28 cellular contexts compared by ENCODE assay signal in genomic region chr2:97781981-97782380, GRCh38.
DNase-seq lines count a peak whose midpoint lies in the region; ATAC-seq and FAIRE-seq lines count a peak whose summit lies in the region.
"Had no signal": no experiment of that assay in that cellular context is flagged by ENCODE, and none has a peak within 500 bp of the region (broad histone marks: within the 10 kb centered on the region; RNA-seq: fewer than 3 reads in every experiment).

No MANE protein-coding gene starts in this region.

- ATAC-seq in esophagus mucosa = peak; percentile 48
- no peak for ATAC-seq in HG02973 (IDR thresholded peaks at IDR 0.05; ENCODE audit: unreplicated experiment)
- ATAC-seq: naive thymus-derived CD8-positive, alpha-beta T cell; stimulated activated effector memory CD8-positive, alpha-beta T cell treated with anti-CD3 and anti-CD28 coated beads, Interleukin-12 subunit alpha, Interleukin-12 subunit beta, amount 100 ng/mL, for 72 hours; T-helper 17 cell had no signal

- no peak overlapping the region for H3K4me3 ChIP-seq in small intestine (ENCODE audit: low read depth in 1 of 2, low read length in 2 of 2)
- H3K4me3 ChIP-seq: BLaER1 treated with 17β-estradiol and CSF1 and Interleukin-3, amounts not matched to agents 10 nM and 100 nM; pancreas; PC-9; SJSA1; vagina had no signal

- peak; percentile 39 for DNase-seq in activated CD4-positive, alpha-beta T cell treated with anti-CD3 and anti-CD28 coated beads, Interleukin-2, amount 10 ng/mL, durations not matched to agents 24 days and 14 days
- DNase-seq in activated CD4-positive, alpha-beta T cell treated with anti-CD3 and anti-CD28 coated beads for 1 hour = no peak
- peak; percentile 31 for DNase-seq in NCI-H345 treated with DMSO at 0.1 percent for 48 hours (lab: John Stamatoyannopoulos, UW; ENCODE audit: unreplicated experiment)
- DNase-seq in small intestine = peak; percentile 61
- no peak for DNase-seq in NCI-H1694 treated with DMSO at 0.1 percent for 48 hours (lab: John Stamatoyannopoulos, UW)
- no peak for DNase-seq in OCI-M1 (lab: John Stamatoyannopoulos, UW)
- DNase-seq: ACHN; activated CD4-positive, alpha-beta memory T cell treated with anti-CD3 and anti-CD28 coated beads for 36 hours; activated effector memory CD4-positive, alpha-beta T cell treated with anti-CD3 and anti-CD28 coated beads, Interleukin-2, amount 50 U/mL, for 16 hours; dermis blood vessel endothelial cell; foreskin fibroblast; GF-D8; hypothalamus; kidney; naive thymus-derived CD8-positive, alpha-beta T cell; NCI-H1436; pancreas; PC-9; T-helper 17 cell; WERI-Rb-1 had no signal

- H3K4me3 Mint-ChIP-seq in activated CD4-positive, alpha-beta T cell treated with anti-CD3 and anti-CD28 coated beads, Interleukin-2, amount 10 ng/mL, durations not matched to agents 24 days and 14 days = no peak overlapping the region
- H3K4me3 Mint-ChIP-seq: activated CD4-positive, alpha-beta memory T cell treated with anti-CD3 and anti-CD28 coated beads for 36 hours; memory B cell; naive thymus-derived CD8-positive, alpha-beta T cell; stimulated activated effector memory CD8-positive, alpha-beta T cell treated with anti-CD3 and anti-CD28 coated beads, Interleukin-12 subunit alpha, Interleukin-12 subunit beta, amount 100 ng/mL, for 72 hours; T-helper 17 cell had no signal

- H3K27ac Mint-ChIP-seq in activated CD4-positive, alpha-beta T cell treated with anti-CD3 and anti-CD28 coated beads, Interleukin-2, amount 10 ng/mL, durations not matched to agents 24 days and 14 days = no peak overlapping the region
- H3K27ac Mint-ChIP-seq: activated CD4-positive, alpha-beta memory T cell treated with anti-CD3 and anti-CD28 coated beads for 36 hours; memory B cell; stimulated activated effector memory CD8-positive, alpha-beta T cell treated with anti-CD3 and anti-CD28 coated beads, Interleukin-12 subunit alpha, Interleukin-12 subunit beta, amount 100 ng/mL, for 72 hours; T-helper 17 cell had no signal

- no peaks in the 10 kb centered on the region for H3K4me1 Mint-ChIP-seq in activated CD4-positive, alpha-beta T cell treated with anti-CD3 and anti-CD28 coated beads, Interleukin-2, amount 10 ng/mL, durations not matched to agents 24 days and 14 days
- H3K4me1 Mint-ChIP-seq: stimulated activated effector memory CD8-positive, alpha-beta T cell treated with anti-CD3 and anti-CD28 coated beads, Interleukin-12 subunit alpha, Interleukin-12 subunit beta, amount 100 ng/mL, for 72 hours had no signal

- H3K9me3 ChIP-seq in small intestine (ENCODE audit: control insufficient read depth, low read depth) = no peaks in the 10 kb centered on the region
- H3K9me3 ChIP-seq: pancreas, SJSA1, vagina had no signal

- H3K36me3 ChIP-seq in small intestine (ENCODE audit: control insufficient read depth in 2 of 2, insufficient read depth in 2 of 2, low read length in 2 of 2) = peaks cover under 1 to 5% of the 10 kb centered on the region in 2 donors
- H3K36me3 ChIP-seq: pancreas, WERI-Rb-1 had no signal

- WGBS in small intestine, 3 donors = 79 to 86% (median 83%) methylated on average over 4 of the region's 4 CpGs

- peaks cover 18% of the 10 kb centered on the region for H3K36me3 Mint-ChIP-seq in activated CD4-positive, alpha-beta T cell treated with anti-CD3 and anti-CD28 coated beads, Interleukin-2, amount 10 ng/mL, durations not matched to agents 24 days and 14 days (ENCODE audit: low read depth)

- H3K27me3 ChIP-seq in small intestine (ENCODE audit: control insufficient read depth in 2 of 2, insufficient read depth in 2 of 2, low read length in 2 of 2) = no peaks in the 10 kb centered on the region
- H3K27me3 ChIP-seq: BLaER1 treated with 17β-estradiol and CSF1 and Interleukin-3, amounts not matched to agents 10 nM and 100 nM; pancreas; SJSA1; vagina had no signal

- FAIRE-seq in small intestine (lab: Jason Lieb, UNC) = no peak
- FAIRE-seq: bronchial epithelial cell, kidney, pancreas had no signal

- H3K9me3 Mint-ChIP-seq in activated CD4-positive, alpha-beta T cell treated with anti-CD3 and anti-CD28 coated beads, Interleukin-2, amount 10 ng/mL, durations not matched to agents 24 days and 14 days = peaks cover under 1% of the 10 kb centered on the region
- H3K9me3 Mint-ChIP-seq: activated CD4-positive, alpha-beta memory T cell treated with anti-CD3 and anti-CD28 coated beads for 36 hours; memory B cell; naive thymus-derived CD8-positive, alpha-beta T cell; stimulated activated effector memory CD8-positive, alpha-beta T cell treated with anti-CD3 and anti-CD28 coated beads, Interleukin-12 subunit alpha, Interleukin-12 subunit beta, amount 100 ng/mL, for 72 hours had no signal

- intact Hi-C loops in activated CD4-positive, alpha-beta T cell treated with anti-CD3 and anti-CD28 coated beads, Interleukin-2, amount 10 ng/mL, durations not matched to agents 24 days and 14 days (cut with micrococcal nuclease) = no loop called here

- no peaks in the 10 kb centered on the region for H3K4me1 ChIP-seq in small intestine (ENCODE audit: control insufficient read depth in 2 of 2, insufficient read depth in 1 of 2, low read depth in 1 of 2, low read length in 1 of 2)
- H3K4me1 ChIP-seq: pancreas, SJSA1, vagina had no signal

- peak overlapping the region in 1 of 2 donors; percentile 28 for H3K27ac ChIP-seq in small intestine (ENCODE audit: low read depth in 1 of 2, low read length in 1 of 2)
- H3K27ac ChIP-seq: BLaER1 treated with 17β-estradiol and CSF1 and Interleukin-3, amounts not matched to agents 10 nM and 100 nM; pancreas; PC-9; SJSA1; vagina; WERI-Rb-1 had no signal

- H3K27me3 Mint-ChIP-seq in activated CD4-positive, alpha-beta T cell treated with anti-CD3 and anti-CD28 coated beads, Interleukin-2, amount 10 ng/mL, durations not matched to agents 24 days and 14 days = no peaks in the 10 kb centered on the region
- H3K27me3 Mint-ChIP-seq: activated CD4-positive, alpha-beta memory T cell treated with anti-CD3 and anti-CD28 coated beads for 36 hours; memory B cell; naive thymus-derived CD8-positive, alpha-beta T cell; T-helper 17 cell had no signal

Comparison
In these comparisons a context has a peak if more than half of its experiments do, and no peak if none do; other contexts are left out.
1. DNase-seq: peak in activated CD4-positive, alpha-beta T cell treated with anti-CD3 and anti-CD28 coated beads, Interleukin-2, amount 10 ng/mL, durations not matched to agents 24 days and 14 days (single experiment), NCI-H345 treated with DMSO at 0.1 percent for 48 hours (single experiment) and small intestine (single experiment); none in activated CD4-positive, alpha-beta T cell treated with anti-CD3 and anti-CD28 coated beads for 1 hour (single experiment), NCI-H1694 treated with DMSO at 0.1 percent for 48 hours (single experiment) and OCI-M1 (single experiment).